In genomic region chr11:1654388-1655167, GRCh38 we compare ENCODE assay signal across 1 cellular context.
TF ChIP-seq lines count a peak whose summit lies in the region.

No MANE protein-coding gene starts in this region.

TF ChIP-seq in HepG2, 621 proteins besides CTCF, POLR2A, EP300 and RAD21 (continued from another document and continues in another):
- TF ChIP-seq ATF2 (CRISPR knock-in tag; IDR thresholded peaks at IDR 0.05): peak; percentile 43; the same call in 1 of the 2 replicates
- TF ChIP-seq, protein P1, sequence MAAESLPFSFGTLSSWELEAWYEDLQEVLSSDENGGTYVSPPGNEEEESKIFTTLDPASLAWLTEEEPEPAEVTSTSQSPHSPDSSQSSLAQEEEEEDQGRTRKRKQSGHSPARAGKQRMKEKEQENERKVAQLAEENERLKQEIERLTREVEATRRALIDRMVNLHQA (CRISPR knock-in tag; IDR thresholded peaks at IDR 0.05): no peak
- TF ChIP-seq SAFB2 (CRISPR knock-in tag; IDR thresholded peaks at IDR 0.05; ENCODE audit: borderline replicate concordance, low read depth): no peak
- no peak for TF ChIP-seq ZNF530 (CRISPR knock-in tag; IDR thresholded peaks at IDR 0.05; ENCODE audit: low read depth)
- no peak for TF ChIP-seq ZNF567 (CRISPR knock-in tag; IDR thresholded peaks at IDR 0.05; ENCODE audit: borderline replicate concordance)
- peak; percentile 72; the same call in 1 of the 2 replicates for TF ChIP-seq NFIC (IDR thresholded peaks at IDR 0.05; ENCODE audit: low read length)
- no peak for TF ChIP-seq ZNF510 (CRISPR knock-in tag; IDR thresholded peaks at IDR 0.05; ENCODE audit: low read depth)
- peak; percentile 73 for TF ChIP-seq FOXA3 (CRISPR knock-in tag; IDR thresholded peaks at IDR 0.05)
- TF ChIP-seq ZNF709 (CRISPR knock-in tag; IDR thresholded peaks at IDR 0.05): no peak
- no peak for TF ChIP-seq SMARCC2 (IDR thresholded peaks at IDR 0.05)
- no peak for TF ChIP-seq EEA1 (CRISPR knock-in tag; IDR thresholded peaks at IDR 0.05; ENCODE audit: borderline replicate concordance)
- TF ChIP-seq, protein P2, sequence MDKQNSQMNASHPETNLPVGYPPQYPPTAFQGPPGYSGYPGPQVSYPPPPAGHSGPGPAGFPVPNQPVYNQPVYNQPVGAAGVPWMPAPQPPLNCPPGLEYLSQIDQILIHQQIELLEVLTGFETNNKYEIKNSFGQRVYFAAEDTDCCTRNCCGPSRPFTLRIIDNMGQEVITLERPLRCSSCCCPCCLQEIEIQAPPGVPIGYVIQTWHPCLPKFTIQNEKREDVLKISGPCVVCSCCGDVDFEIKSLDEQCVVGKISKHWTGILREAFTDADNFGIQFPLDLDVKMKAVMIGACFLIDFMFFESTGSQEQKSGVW (CRISPR knock-in tag; IDR thresholded peaks at IDR 0.05; ENCODE audit: borderline replicate concordance): no peak
- TF ChIP-seq FOXO1 (CRISPR knock-in tag; IDR thresholded peaks at IDR 0.05): peak; percentile 89; the same call in 1 of the 2 replicates
- no peak for TF ChIP-seq AKAP8 (CRISPR knock-in tag; IDR thresholded peaks at IDR 0.05)
- TF ChIP-seq HNF4G (IDR thresholded peaks at IDR 0.05; ENCODE audit: borderline replicate concordance, low read depth, low read length): peak; percentile 48; the same call in 1 of the 2 replicates
- no peak; the same call in 1 of the 2 replicates for TF ChIP-seq HNF4G (CRISPR knock-in tag; IDR thresholded peaks at IDR 0.05; ENCODE audit: borderline replicate concordance, low read depth)
- TF ChIP-seq NFIB (CRISPR knock-in tag; IDR thresholded peaks at IDR 0.05; ENCODE audit: borderline replicate concordance): no peak
- no peak for TF ChIP-seq ATRX (CRISPR knock-in tag; IDR thresholded peaks at IDR 0.05; ENCODE audit: borderline replicate concordance)
- TF ChIP-seq ZSCAN30 (CRISPR knock-in tag; IDR thresholded peaks at IDR 0.05): no peak
- TF ChIP-seq HDAC1 (CRISPR knock-in tag; IDR thresholded peaks at IDR 0.05): peak; percentile 72
- TF ChIP-seq ZBTB44 (CRISPR knock-in tag; IDR thresholded peaks at IDR 0.05): no peak
- no peak for TF ChIP-seq BCLAF1 (IDR thresholded peaks at IDR 0.05)
- TF ChIP-seq ZFP36L2 (CRISPR knock-in tag; IDR thresholded peaks at IDR 0.05): no peak
- no peak for TF ChIP-seq ZFP90 (CRISPR knock-in tag; IDR thresholded peaks at IDR 0.05; ENCODE audit: borderline replicate concordance)
- no peak for TF ChIP-seq CERS6 (CRISPR knock-in tag; IDR thresholded peaks at IDR 0.05)
- TF ChIP-seq, protein P3, sequence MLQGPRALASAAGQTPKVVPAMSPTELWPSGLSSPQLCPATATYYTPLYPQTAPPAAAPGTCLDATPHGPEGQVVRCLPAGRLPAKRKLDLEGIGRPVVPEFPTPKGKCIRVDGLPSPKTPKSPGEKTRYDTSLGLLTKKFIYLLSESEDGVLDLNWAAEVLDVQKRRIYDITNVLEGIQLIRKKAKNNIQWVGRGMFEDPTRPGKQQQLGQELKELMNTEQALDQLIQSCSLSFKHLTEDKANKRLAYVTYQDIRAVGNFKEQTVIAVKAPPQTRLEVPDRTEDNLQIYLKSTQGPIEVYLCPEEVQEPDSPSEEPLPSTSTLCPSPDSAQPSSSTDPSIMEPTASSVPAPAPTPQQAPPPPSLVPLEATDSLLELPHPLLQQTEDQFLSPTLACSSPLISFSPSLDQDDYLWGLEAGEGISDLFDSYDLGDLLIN (CRISPR knock-in tag; IDR thresholded peaks at IDR 0.05; ENCODE audit: borderline replicate concordance): no peak
- 0 out of 2 replicates have a peak, but pooled peaks have one; percentile 17 for TF ChIP-seq CEBPG (CRISPR knock-in tag; IDR thresholded peaks at IDR 0.05)
- no peak for TF ChIP-seq KLF9 (CRISPR knock-in tag; IDR thresholded peaks at IDR 0.05; ENCODE audit: low read depth)
- no peak for TF ChIP-seq REXO4 (CRISPR knock-in tag; IDR thresholded peaks at IDR 0.05; ENCODE audit: borderline replicate concordance)
- no peak for TF ChIP-seq ZNF329 (CRISPR knock-in tag; IDR thresholded peaks at IDR 0.05; ENCODE audit: low read depth)
- TF ChIP-seq, protein P4, sequence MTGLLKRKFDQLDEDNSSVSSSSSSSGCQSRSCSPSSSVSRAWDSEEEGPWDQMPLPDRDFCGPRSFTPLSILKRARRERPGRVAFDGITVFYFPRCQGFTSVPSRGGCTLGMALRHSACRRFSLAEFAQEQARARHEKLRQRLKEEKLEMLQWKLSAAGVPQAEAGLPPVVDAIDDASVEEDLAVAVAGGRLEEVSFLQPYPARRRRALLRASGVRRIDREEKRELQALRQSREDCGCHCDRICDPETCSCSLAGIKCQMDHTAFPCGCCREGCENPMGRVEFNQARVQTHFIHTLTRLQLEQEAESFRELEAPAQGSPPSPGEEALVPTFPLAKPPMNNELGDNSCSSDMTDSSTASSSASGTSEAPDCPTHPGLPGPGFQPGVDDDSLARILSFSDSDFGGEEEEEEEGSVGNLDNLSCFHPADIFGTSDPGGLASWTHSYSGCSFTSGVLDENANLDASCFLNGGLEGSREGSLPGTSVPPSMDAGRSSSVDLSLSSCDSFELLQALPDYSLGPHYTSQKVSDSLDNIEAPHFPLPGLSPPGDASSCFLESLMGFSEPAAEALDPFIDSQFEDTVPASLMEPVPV (CRISPR knock-in tag; IDR thresholded peaks at IDR 0.05): no peak
- TF ChIP-seq CCAR2 (optimal IDR thresholded peaks at IDR 0.05; ENCODE audit: low read depth, low read length): no peak
- TF ChIP-seq ZFX (CRISPR knock-in tag; IDR thresholded peaks at IDR 0.05; ENCODE audit: low read depth): peak; percentile 91
- no peak for TF ChIP-seq ZNF34 (CRISPR knock-in tag; IDR thresholded peaks at IDR 0.05; ENCODE audit: borderline replicate concordance)
- TF ChIP-seq HMGA1 (CRISPR knock-in tag; conservative IDR thresholded peaks at IDR 0.05): no peak
- no peak for TF ChIP-seq FOSL1 (CRISPR knock-in tag; IDR thresholded peaks at IDR 0.05; ENCODE audit: borderline replicate concordance)
- peak; percentile 34; the same call in 1 of the 2 replicates for TF ChIP-seq JUND (CRISPR knock-in tag; IDR thresholded peaks at IDR 0.05)
- TF ChIP-seq ZNF772 (CRISPR knock-in tag; IDR thresholded peaks at IDR 0.05): peak; percentile 10; the same call in 1 of the 2 replicates
- no peak for TF ChIP-seq GPBP1L1 (CRISPR knock-in tag; IDR thresholded peaks at IDR 0.05)
- TF ChIP-seq NCOA1 (CRISPR knock-in tag; IDR thresholded peaks at IDR 0.05): no peak
- no peak for TF ChIP-seq PAX8 (CRISPR knock-in tag; IDR thresholded peaks at IDR 0.05; ENCODE audit: borderline replicate concordance)
- TF ChIP-seq ZNF720 (CRISPR knock-in tag; IDR thresholded peaks at IDR 0.05): no peak
- no peak for TF ChIP-seq ZNF432 (CRISPR knock-in tag; IDR thresholded peaks at IDR 0.05; ENCODE audit: borderline replicate concordance)
- TF ChIP-seq HCFC1 (IDR thresholded peaks at IDR 0.05; ENCODE audit: low read depth, low read length): no peak
- peak; percentile 90 for TF ChIP-seq ARNTL (CRISPR knock-in tag; IDR thresholded peaks at IDR 0.05)
- TF ChIP-seq KLF12 (CRISPR knock-in tag; IDR thresholded peaks at IDR 0.05; ENCODE audit: borderline replicate concordance): no peak
- TF ChIP-seq, protein P5, sequence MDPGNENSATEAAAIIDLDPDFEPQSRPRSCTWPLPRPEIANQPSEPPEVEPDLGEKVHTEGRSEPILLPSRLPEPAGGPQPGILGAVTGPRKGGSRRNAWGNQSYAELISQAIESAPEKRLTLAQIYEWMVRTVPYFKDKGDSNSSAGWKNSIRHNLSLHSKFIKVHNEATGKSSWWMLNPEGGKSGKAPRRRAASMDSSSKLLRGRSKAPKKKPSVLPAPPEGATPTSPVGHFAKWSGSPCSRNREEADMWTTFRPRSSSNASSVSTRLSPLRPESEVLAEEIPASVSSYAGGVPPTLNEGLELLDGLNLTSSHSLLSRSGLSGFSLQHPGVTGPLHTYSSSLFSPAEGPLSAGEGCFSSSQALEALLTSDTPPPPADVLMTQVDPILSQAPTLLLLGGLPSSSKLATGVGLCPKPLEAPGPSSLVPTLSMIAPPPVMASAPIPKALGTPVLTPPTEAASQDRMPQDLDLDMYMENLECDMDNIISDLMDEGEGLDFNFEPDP (CRISPR knock-in tag; conservative IDR thresholded peaks at IDR 0.05): no peak
- no peak for TF ChIP-seq ZNF605 (CRISPR knock-in tag; IDR thresholded peaks at IDR 0.05)
- peak; percentile 75 for TF ChIP-seq TBX2 (CRISPR knock-in tag; IDR thresholded peaks at IDR 0.05; ENCODE audit: borderline replicate concordance)
- 0 out of 2 replicates have a peak, but pooled peaks have one; percentile 33 for TF ChIP-seq FOSL2 (CRISPR knock-in tag; IDR thresholded peaks at IDR 0.05)
- peak; percentile 70; the same call in 1 of the 2 replicates for TF ChIP-seq ELF3 (CRISPR knock-in tag; IDR thresholded peaks at IDR 0.05)
- no peak for TF ChIP-seq KLF15 (CRISPR knock-in tag; IDR thresholded peaks at IDR 0.05; ENCODE audit: borderline replicate concordance)
